25 cellular contexts compared by ENCODE assay signal in the genomic region with DNA sequence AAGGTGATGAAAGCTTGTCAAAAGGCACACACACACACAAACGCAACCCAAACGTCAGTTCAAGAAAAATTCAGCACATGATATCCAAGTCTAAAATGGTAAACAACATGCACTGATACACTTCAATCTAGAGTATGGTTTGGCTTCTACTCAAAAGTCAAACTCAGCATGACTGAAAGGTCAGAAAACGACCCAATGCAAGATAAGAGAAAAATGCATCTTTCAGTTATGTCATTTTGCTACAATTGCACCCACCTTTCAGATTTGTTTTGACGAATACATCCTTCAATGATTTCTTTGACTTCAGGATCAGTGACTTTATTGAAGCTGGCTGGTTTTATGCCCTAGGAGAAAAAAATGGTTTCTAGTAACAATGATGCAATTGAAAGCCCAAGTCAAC. TPM values are rescaled to one million over a fixed set of nuclear protein-coding genes. Genes with fewer than 3 reads are reported as not detected.
A peak's percentile ranks its signal among the peaks of the same experiment; 100 is the strongest.
DNase-seq lines count a peak whose midpoint lies in the region; ATAC-seq, FAIRE-seq and TF ChIP-seq lines count a peak whose summit lies in the region.
"Had no signal": no experiment of that assay in that cellular context is flagged by ENCODE, and none has a peak within 500 bp of the region (broad histone marks: within the 10 kb centered on the region; RNA-seq: fewer than 3 reads in every experiment).

No MANE protein-coding gene starts in this region.

- H3K4me1 Mint-ChIP-seq in activated T-cell treated with anti-CD3 and anti-CD28 coated beads, Interleukin-2, amount 50 U/mL, for 4 hours (ENCODE audit: low read depth) = no peaks in the 10 kb centered on the region
- H3K4me1 Mint-ChIP-seq: B cell had no signal

- no peaks in the 10 kb centered on the region for H3K79me2 ChIP-seq in mesendoderm (ENCODE audit: control insufficient read depth, insufficient read depth, low read length)

- no peaks in the 10 kb centered on the region for H3K36me3 ChIP-seq in mesendoderm (ENCODE audit: control insufficient read depth, insufficient read depth, low read length)
- no peaks in the 10 kb centered on the region for H3K36me3 ChIP-seq in testis (ENCODE audit: low read depth, missing control alignments)
- H3K36me3 ChIP-seq: BLaER1 treated with 17β-estradiol and CSF1 and Interleukin-3, amounts not matched to agents 10 nM and 100 nM had no signal

- H3K27ac ChIP-seq in mesendoderm (ENCODE audit: low read depth, low read length) (no peak overlapping the region), testis (no peak overlapping the region)
- H3K27ac ChIP-seq: BLaER1 treated with 17β-estradiol and CSF1 and Interleukin-3, amounts not matched to agents 10 nM and 100 nM; C4-2B had no signal

- no peak overlapping the region for H4K8ac ChIP-seq in mesendoderm (ENCODE audit: low read depth, low read length)

- no peak for TF ChIP-seq POLR2A in testis (IDR thresholded peaks at IDR 0.05)

- no peak overlapping the region for H3K9ac ChIP-seq in mesendoderm (ENCODE audit: low read length)
- H3K9ac ChIP-seq: BLaER1 treated with 17β-estradiol and CSF1 and Interleukin-3, amounts not matched to agents 10 nM and 100 nM had no signal

- H3K36me3 Mint-ChIP-seq in activated T-cell treated with anti-CD3 and anti-CD28 coated beads, Interleukin-2, amount 50 U/mL, for 4 hours (ENCODE audit: insufficient read depth) = no peaks in the 10 kb centered on the region
- H3K36me3 Mint-ChIP-seq: CD8-positive, alpha-beta T cell had no signal

- no peak overlapping the region for H3K4me3 Mint-ChIP-seq in activated T-cell treated with anti-CD3 and anti-CD28 coated beads, Interleukin-2, amount 50 U/mL, for 4 hours
- H3K4me3 Mint-ChIP-seq: B cell; CD4-positive, alpha-beta T cell; CD8-positive, alpha-beta T cell had no signal

- H3K4me1 ChIP-seq in mesendoderm (ENCODE audit: control insufficient read depth, low read depth, low read length) (no peaks in the 10 kb centered on the region), testis (no peaks in the 10 kb centered on the region)
- H3K4me1 ChIP-seq: BLaER1 treated with 17β-estradiol and CSF1 and Interleukin-3, amounts not matched to agents 10 nM and 100 nM had no signal

- H3K56ac ChIP-seq in mesendoderm (ENCODE audit: low read length) = no peak overlapping the region

- H3K27me3 ChIP-seq in mesendoderm (ENCODE audit: insufficient read depth, low read length, poor library complexity) (no peaks in the 10 kb centered on the region), testis (no peaks in the 10 kb centered on the region)

- H2BK120ac ChIP-seq in mesendoderm (ENCODE audit: low read depth, low read length) = no peak overlapping the region

- peak; percentile 48 for FAIRE-seq in GM19239 (lab: Jason Lieb, UNC)
- FAIRE-seq: GM12878, GM12892, GM18507 had no signal

- in situ Hi-C loops in ACHN (cut with HindIII; ENCODE audit: low pct_ligation_motif_present, low pct_unique_long_range_greater_than_20kb, low sequenced_read_pairs) = no loop called here

- no peak overlapping the region for H2AK5ac ChIP-seq in mesendoderm (ENCODE audit: low read length)

- TF ChIP-seq CTCF in choroid plexus epithelial cell (conservative IDR thresholded peaks at IDR 0.05; ENCODE audit: low read depth, low read length) (no peak), testis (IDR thresholded peaks at IDR 0.05) (no peak)

- DNase-seq in GM19239 (ENCODE audit: insufficient read length, low spot score) (no peak), amniotic epithelial cell (ENCODE audit: low read depth) (peak; percentile 9), choroid plexus epithelial cell (ENCODE audit: low read depth) (peak; percentile 40), mesendoderm (no peak), ACHN (no peak), testis (no peak)
- no peak for DNase-seq in activated T-cell treated with anti-CD3 and anti-CD28 coated beads, Interleukin-2, amount 50 U/mL, for 4 hours
- DNase-seq: 8988T; AML-193; CD4-positive, alpha-beta T cell; CD8-positive, alpha-beta T cell; COR-L47; DMS 273 treated with DMSO at 0.1 percent for 48 hours; DMS153; DMS53; DMS79; DND-41; EL; GDM1 had no signal

- intact Hi-C loops in testis (cut with DNase I; ENCODE audit: low total_unique reads) = no loop called here

- H4K5ac ChIP-seq in mesendoderm (ENCODE audit: low read length) = no peak overlapping the region

- no peak overlapping the region for H3K4me3 ChIP-seq in choroid plexus epithelial cell (ENCODE audit: low read depth, low read length)
- H3K4me3 ChIP-seq in mesendoderm (ENCODE audit: low read length) = no peak overlapping the region
- no peak overlapping the region for H3K4me3 ChIP-seq in testis
- H3K4me3 ChIP-seq: BLaER1 treated with 17β-estradiol and CSF1 and Interleukin-3, amounts not matched to agents 10 nM and 100 nM; GM12878 had no signal

- no peaks in the 10 kb centered on the region for H3K9me3 ChIP-seq in testis

- H3K4ac ChIP-seq in mesendoderm (ENCODE audit: low read depth, low read length) = no peak overlapping the region

- H3K79me1 ChIP-seq in mesendoderm (ENCODE audit: low read length) = no peaks in the 10 kb centered on the region

- no peak overlapping the region for H3K18ac ChIP-seq in mesendoderm (ENCODE audit: low read length)

- H2BK15ac ChIP-seq in mesendoderm (replicated peaks; ENCODE audit: low read depth) = no peak overlapping the region

- no peak overlapping the region for H2BK5ac ChIP-seq in mesendoderm (ENCODE audit: low read length)

- peaks cover 3% of the 10 kb centered on the region for H3K9me3 Mint-ChIP-seq in activated T-cell treated with anti-CD3 and anti-CD28 coated beads, Interleukin-2, amount 50 U/mL, for 4 hours
- H3K9me3 Mint-ChIP-seq: CD4-positive, alpha-beta T cell; CD8-positive, alpha-beta T cell had no signal

- H3K23ac ChIP-seq in mesendoderm (ENCODE audit: low read length) = no peak overlapping the region

- H3K27me3 Mint-ChIP-seq in activated T-cell treated with anti-CD3 and anti-CD28 coated beads, Interleukin-2, amount 50 U/mL, for 4 hours (ENCODE audit: low read depth) = no peaks in the 10 kb centered on the region
- H3K27me3 Mint-ChIP-seq: B cell; CD4-positive, alpha-beta T cell had no signal

- H3K4me2 ChIP-seq in mesendoderm (ENCODE audit: low read length) = no peak overlapping the region
- H3K4me2 ChIP-seq: BLaER1 treated with 17β-estradiol and CSF1 and Interleukin-3, amounts not matched to agents 10 nM and 100 nM had no signal

- no CpG with 5 or more reads among the region's 4 CpGs for WGBS in mesendoderm (ENCODE audit: extremely low coverage, insufficient coverage, low lambda C conversion rate)
- 62 to 76% methylated on average over 4 of the region's 4 CpGs for WGBS in testis, 2 donors

- no peak for ATAC-seq in activated T-cell treated with anti-CD3 and anti-CD28 coated beads, Interleukin-2, amount 50 U/mL, for 4 hours
- ATAC-seq: CD8-positive, alpha-beta T cell; GM12878 had no signal

RNA-seq across cellular contexts. Expression of gene WNK3, which starts 56.3 kb away (rescaled TPM):
- polyA plus RNA-seq in mesendoderm (2013, experiment 1 of 2) = 6.2 TPM
- polyA plus RNA-seq in mesendoderm (2013, experiment 2 of 2) = 6.0 TPM
- under 1 TPM; 0.24 to 0.71 (median 0.35) TPM for total RNA-seq in activated T-cell treated with anti-CD3 and anti-CD28 coated beads, Interleukin-2, amount 50 U/mL, for 4 hours
- 100 to 1,000 TPM; 104 to 110 TPM for total RNA-seq in testis
- polyA plus RNA-seq in testis (ENCODE audit: insufficient read depth, low read depth, low replicate concordance) = 18.1 TPM
- total RNA-seq: CD8-positive, alpha-beta T cell had no signal

Comparison
In these comparisons a context has a peak if more than half of its experiments do, and no peak if none do; other contexts are left out.
1. DNase-seq: peak in amniotic epithelial cell (single experiment) and choroid plexus epithelial cell (single experiment); none in GM19239 (single experiment), mesendoderm (single experiment), activated T-cell treated with anti-CD3 and anti-CD28 coated beads, Interleukin-2, amount 50 U/mL, for 4 hours (single experiment), ACHN (single experiment) and testis (single experiment).
2. RNA of gene WNK3, which starts 56.3 kb away (total RNA-seq): 104 to 110 TPM in testis; 0.24 to 0.71 TPM in activated T-cell treated with anti-CD3 and anti-CD28 coated beads, Interleukin-2, amount 50 U/mL, for 4 hours; every median in the first group is over 10 times any median in the second.